11 cellular contexts compared by ENCODE assay signal in genomic region chr16:22122239-22122638, GRCh38. TPM values are rescaled to one million over a fixed set of nuclear protein-coding genes. Genes with fewer than 3 reads are reported as not detected.
"Had no signal": no experiment of that assay in that cellular context is flagged by ENCODE, and none has a peak within 500 bp of the region (broad histone marks: within the 10 kb centered on the region; RNA-seq: fewer than 3 reads in every experiment).

No MANE protein-coding gene starts in this region.

- H3K27ac ChIP-seq: GM23248 had no signal

- H2AFZ ChIP-seq: GM23248, GM23338 had no signal

- H3K9me3 Mint-ChIP-seq: GM23338, H9, HFFc6 had no signal

- H3K4me3 Mint-ChIP-seq: GM23338, H9, HFFc6 had no signal

- H3K4me1 Mint-ChIP-seq: GM23338 had no signal

- ATAC-seq: GM23338 had no signal

- H3K9ac ChIP-seq: GM23248 had no signal

- DNase-seq: GM23248, GOT3, H7, H9, HCEC 1CT, HFFc6 had no signal

- H3K4me2 ChIP-seq: GM23338 had no signal

- H3K9me3 ChIP-seq: HAP-1 had no signal

- FAIRE-seq: H1, H54 had no signal

- H3K4me1 ChIP-seq: HAP-1 had no signal

- H3K36me3 ChIP-seq: HAP-1 had no signal

- H3K27ac Mint-ChIP-seq: GM23338, H9, HFFc6 had no signal

- H3K4me3 ChIP-seq: GM23248, GM23338, HAP-1 had no signal

RNA-seq across cellular contexts. Expression of gene VWA3A, which starts 29.9 kb away (rescaled TPM):
- total RNA-seq: GM23248, H1, H4, H9 had no signal
- polyA plus RNA-seq: GM23248, GM23338 had no signal

RNA-seq across cellular contexts. Expression of gene SDR42E2, which starts 40.1 kb away (rescaled TPM):
- total RNA-seq: GM23248, GM23338, H1, H4, H7, HFFc6 had no signal
- polyA plus RNA-seq: GM23248 had no signal
